13 cellular contexts compared by ENCODE assay signal in the genomic region with DNA sequence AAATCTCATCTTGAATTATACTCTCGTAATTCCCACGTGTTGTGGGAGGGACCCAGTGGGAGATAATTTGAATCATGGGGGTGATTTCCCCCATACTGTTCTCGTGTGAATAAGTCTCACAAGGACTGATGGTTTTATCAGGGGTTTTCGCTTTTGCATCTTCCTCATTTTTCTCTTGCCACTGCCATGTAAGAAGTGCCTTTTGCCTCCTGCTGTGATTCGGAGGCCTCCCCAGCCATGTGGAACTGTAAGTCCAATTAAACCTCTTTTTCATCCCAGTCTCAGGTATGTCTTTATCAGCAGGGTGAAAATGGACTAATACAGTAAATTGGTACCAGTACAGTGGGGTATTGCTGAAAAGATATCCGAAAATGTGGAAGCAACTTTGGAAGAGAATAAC. TPM values are rescaled to one million over a fixed set of nuclear protein-coding genes. Genes with fewer than 3 reads are reported as not detected.
"Had no signal": no experiment of that assay in that cellular context is flagged by ENCODE, and none has a peak within 500 bp of the region (broad histone marks: within the 10 kb centered on the region; RNA-seq: fewer than 3 reads in every experiment).

No MANE protein-coding gene starts in this region.

RNA-seq across cellular contexts. Expression of gene CFAP99, which starts 38.2 kb away (rescaled TPM):
- total RNA-seq: hepatocyte, kidney epithelial cell, left cardiac atrium, left ventricle myocardium inferior, left ventricle myocardium superior, lower leg skin, lung microvascular endothelial cell, mammary epithelial cell, mesenteric fat pad, mesothelial cell of epicardium, myocyte had no signal
- polyA plus RNA-seq: hepatocyte, immature natural killer cell, keratinocyte, mammary epithelial cell had no signal
